Comparison of ENCODE assay signal across 8 cellular contexts in genomic region chr1:85148524-85149250, GRCh38.
DNase-seq lines count a peak whose midpoint lies in the region; ATAC-seq lines count a peak whose summit lies in the region.

No MANE protein-coding gene starts in this region.

- in situ Hi-C loops in ACHN (cut with HindIII; ENCODE audit: low pct_ligation_motif_present, low pct_unique_long_range_greater_than_20kb, low sequenced_read_pairs): no loop called here

- ATAC-seq in GM19372 (IDR thresholded peaks at IDR 0.05; ENCODE audit: low read depth, unreplicated experiment) (peak; percentile 84), HG03108 (IDR thresholded peaks at IDR 0.05; ENCODE audit: unreplicated experiment) (peak; percentile 84)

- DNase-seq in CD1c-positive myeloid dendritic cell (ENCODE audit: extremely low spot score) (peak; percentile 2), amniotic stem cell (lab: John Stamatoyannopoulos, UW) (peak; percentile 18), DMS 273 treated with DMSO at 0.1 percent for 48 hours (lab: John Stamatoyannopoulos, UW) (no peak), SW 1271 (lab: John Stamatoyannopoulos, UW) (no peak), NCI-H2196 (lab: John Stamatoyannopoulos, UW; ENCODE audit: unreplicated experiment) (no peak), ACHN (no peak)

Comparison
In these comparisons a context has a peak if more than half of its experiments do, and no peak if none do; other contexts are left out.
1. DNase-seq: peak in CD1c-positive myeloid dendritic cell (single experiment) and amniotic stem cell (single experiment); none in DMS 273 treated with DMSO at 0.1 percent for 48 hours (single experiment), SW 1271 (0 of 2), NCI-H2196 (single experiment) and ACHN (single experiment).